ENCODE assay signal across 1 cellular context in the genomic region with DNA sequence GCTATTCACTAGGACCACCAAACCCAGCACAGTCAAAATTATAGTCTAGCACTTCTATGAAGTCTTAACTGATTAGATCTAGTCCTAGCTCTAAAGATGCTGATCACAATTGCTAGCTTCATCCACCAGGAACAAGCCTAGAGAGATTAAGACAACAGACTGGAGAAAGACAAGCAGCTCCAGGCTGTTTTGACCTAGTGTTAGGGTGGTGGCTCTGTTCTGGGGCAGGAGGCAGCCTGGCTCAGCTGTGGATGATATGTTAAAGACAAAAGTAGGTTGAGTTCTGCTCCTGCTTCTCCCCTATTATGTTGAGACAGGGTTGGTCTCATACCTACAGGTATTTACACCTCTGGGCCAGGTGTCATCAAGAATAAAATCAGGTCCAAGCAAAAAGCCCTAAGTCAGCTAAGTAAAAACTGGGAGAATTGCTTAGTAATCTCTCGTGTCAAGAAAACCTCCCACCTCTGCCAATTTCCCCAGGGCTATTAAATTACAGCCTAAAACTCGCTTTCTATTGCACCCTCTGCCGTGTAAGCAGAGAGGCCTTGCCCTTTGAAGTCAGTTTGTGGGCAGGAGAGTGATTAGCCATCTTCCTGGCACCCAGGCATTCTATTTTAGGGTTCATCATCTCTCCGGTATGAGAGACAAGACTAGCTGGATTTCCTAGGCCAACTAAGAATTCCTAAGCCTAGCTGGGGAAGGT.
TF ChIP-seq lines count a peak whose summit lies in the region.

No MANE protein-coding gene starts in this region.

TF ChIP-seq in HepG2, 621 proteins besides CTCF, POLR2A, EP300 and RAD21 (continued from another document):
- TF ChIP-seq CCAR2 (optimal IDR thresholded peaks at IDR 0.05; ENCODE audit: low read depth, low read length) (no peak), NFE2L2 (IDR thresholded peaks at IDR 0.05; ENCODE audit: low read length) (no peak), RFX3 (CRISPR knock-in tag; IDR thresholded peaks at IDR 0.05) (no peak), TRIM24 (CRISPR knock-in tag; IDR thresholded peaks at IDR 0.05) (no peak), YEATS4 (CRISPR knock-in tag; IDR thresholded peaks at IDR 0.05; ENCODE audit: borderline replicate concordance) (no peak), ZNF557 (CRISPR knock-in tag; IDR thresholded peaks at IDR 0.05) (no peak)
- TF ChIP-seq, protein P1, sequence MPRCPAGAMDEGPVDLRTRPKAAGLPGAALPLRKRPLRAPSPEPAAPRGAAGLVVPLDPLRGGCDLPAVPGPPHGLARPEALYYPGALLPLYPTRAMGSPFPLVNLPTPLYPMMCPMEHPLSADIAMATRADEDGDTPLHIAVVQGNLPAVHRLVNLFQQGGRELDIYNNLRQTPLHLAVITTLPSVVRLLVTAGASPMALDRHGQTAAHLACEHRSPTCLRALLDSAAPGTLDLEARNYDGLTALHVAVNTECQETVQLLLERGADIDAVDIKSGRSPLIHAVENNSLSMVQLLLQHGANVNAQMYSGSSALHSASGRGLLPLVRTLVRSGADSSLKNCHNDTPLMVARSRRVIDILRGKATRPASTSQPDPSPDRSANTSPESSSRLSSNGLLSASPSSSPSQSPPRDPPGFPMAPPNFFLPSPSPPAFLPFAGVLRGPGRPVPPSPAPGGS (CRISPR knock-in tag; IDR thresholded peaks at IDR 0.05): no peak
- TF ChIP-seq, protein P2, sequence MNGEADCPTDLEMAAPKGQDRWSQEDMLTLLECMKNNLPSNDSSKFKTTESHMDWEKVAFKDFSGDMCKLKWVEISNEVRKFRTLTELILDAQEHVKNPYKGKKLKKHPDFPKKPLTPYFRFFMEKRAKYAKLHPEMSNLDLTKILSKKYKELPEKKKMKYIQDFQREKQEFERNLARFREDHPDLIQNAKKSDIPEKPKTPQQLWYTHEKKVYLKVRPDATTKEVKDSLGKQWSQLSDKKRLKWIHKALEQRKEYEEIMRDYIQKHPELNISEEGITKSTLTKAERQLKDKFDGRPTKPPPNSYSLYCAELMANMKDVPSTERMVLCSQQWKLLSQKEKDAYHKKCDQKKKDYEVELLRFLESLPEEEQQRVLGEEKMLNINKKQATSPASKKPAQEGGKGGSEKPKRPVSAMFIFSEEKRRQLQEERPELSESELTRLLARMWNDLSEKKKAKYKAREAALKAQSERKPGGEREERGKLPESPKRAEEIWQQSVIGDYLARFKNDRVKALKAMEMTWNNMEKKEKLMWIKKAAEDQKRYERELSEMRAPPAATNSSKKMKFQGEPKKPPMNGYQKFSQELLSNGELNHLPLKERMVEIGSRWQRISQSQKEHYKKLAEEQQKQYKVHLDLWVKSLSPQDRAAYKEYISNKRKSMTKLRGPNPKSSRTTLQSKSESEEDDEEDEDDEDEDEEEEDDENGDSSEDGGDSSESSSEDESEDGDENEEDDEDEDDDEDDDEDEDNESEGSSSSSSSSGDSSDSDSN (CRISPR knock-in tag; IDR thresholded peaks at IDR 0.05): no peak
